Comparison of ENCODE assay signal across 15 cellular contexts in the genomic region with DNA sequence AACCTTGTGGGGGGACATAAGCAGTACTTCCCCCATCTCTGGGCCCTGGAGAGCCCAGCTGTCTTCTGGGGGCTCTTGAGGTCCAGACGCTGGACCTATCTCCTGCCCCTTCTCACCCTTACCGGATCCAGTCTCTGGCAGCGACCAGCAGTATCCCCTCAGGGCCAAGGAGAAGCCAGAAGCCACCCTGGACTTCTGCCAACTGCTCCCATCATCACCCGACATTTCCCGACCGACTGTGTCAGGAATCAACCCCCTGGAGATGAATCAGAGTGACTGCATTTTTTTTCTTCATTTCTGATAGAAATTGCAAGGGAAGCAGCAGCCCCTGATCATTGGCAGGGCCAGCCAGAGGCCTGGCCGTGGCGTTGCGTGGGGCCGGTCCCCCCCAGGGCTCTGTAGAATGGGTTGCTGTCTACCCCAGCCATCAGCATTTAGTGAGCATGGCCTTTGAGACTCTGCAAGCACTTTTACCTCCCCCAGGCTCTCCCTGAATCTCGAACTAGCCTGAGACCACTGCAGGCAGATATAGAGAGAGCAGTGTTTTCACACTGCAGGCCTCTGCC. TPM values are rescaled to one million over a fixed set of nuclear protein-coding genes. Genes with fewer than 3 reads are reported as not detected.
DNase-seq lines count a peak whose midpoint lies in the region; ATAC-seq, FAIRE-seq and TF ChIP-seq lines count a peak whose summit lies in the region.
"Had no signal": no experiment of that assay in that cellular context is flagged by ENCODE, and none has a peak within 500 bp of the region (broad histone marks: within the 10 kb centered on the region; RNA-seq: fewer than 3 reads in every experiment).

No MANE protein-coding gene starts in this region.

- no peaks in the 10 kb centered on the region for H3K9me2 ChIP-seq in SK-N-SH

- H3K36me3 ChIP-seq in SK-N-SH (replicated peaks in 1 of 2; ENCODE audit: control insufficient read depth in 1 of 2, insufficient read depth in 2 of 2, low read length in 1 of 2), result no peaks in the 10 kb centered on the region
- H3K36me3 ChIP-seq in bronchial epithelial cell (ENCODE audit: control insufficient read depth, insufficient read depth, low read length), result no peaks in the 10 kb centered on the region

- CTCF ChIA-PET in SK-N-SH (lab: Yijun Ruan, JAX), result interaction anchor here (0.8 to 1.2 kb wide), 4 partner anchors 11 to 163 kb away, joined by 3 to 5 read pairs (median 4); no protein-coding TSS in a partner anchor

- POLR2A ChIA-PET in SK-N-SH (lab: Yijun Ruan, JAX), result no interaction called here

- H3K4me3 ChIP-seq in SK-N-SH (ENCODE audit: low read depth in 2 of 2, low read length in 1 of 2) (no peak overlapping the region), bronchial epithelial cell (ENCODE audit: low read depth, low read length) (no peak overlapping the region)

- DNase-seq in SK-N-SH (peak; percentile 89), NCI-H2171 treated with DMSO at 0.1 percent for 48 hours (lab: John Stamatoyannopoulos, UW) (peak; percentile 63), bronchial epithelial cell (ENCODE audit: low read depth) (peak; percentile 56), renal cortical epithelial cell (ENCODE audit: low read depth) (peak; percentile 78)
- DNase-seq: Karpas-422; NCI-H510A treated with DMSO at 0.1 percent for 48 hours; stimulated activated CD4-positive, alpha-beta T cell treated with anti-CD3 and anti-CD28 coated beads, Interleukin-15, amount 100 ng/mL, for 24 hours had no signal

- H3K4me2 ChIP-seq in SK-N-SH, result peak overlapping the region; percentile 20; the same call in 1 of the 2 replicates

- peaks cover 4% of the 10 kb centered on the region; the same call in 1 of the 2 replicates for H3K79me2 ChIP-seq in SK-N-SH (ENCODE audit: insufficient read depth)

- peak; percentile 18; the same call in 1 of the 2 replicates for TF ChIP-seq RAD21 in SK-N-SH (IDR thresholded peaks at IDR 0.05; ENCODE audit: low read length)

- no peaks in the 10 kb centered on the region for H3K27me3 ChIP-seq in SK-N-SH (ENCODE audit: insufficient read depth)
- no peaks in the 10 kb centered on the region for H3K27me3 ChIP-seq in bronchial epithelial cell (ENCODE audit: control insufficient read depth, insufficient read depth, low read length)

- H3F3A ChIP-seq in SK-N-SH (replicated peaks; ENCODE audit: insufficient read depth), result peaks cover 14% of the 10 kb centered on the region

- no peak overlapping the region for H2AFZ ChIP-seq in SK-N-SH (ENCODE audit: low read depth)

- H4K20me1 ChIP-seq in SK-N-SH (ENCODE audit: insufficient read depth), result no peaks in the 10 kb centered on the region

- TF ChIP-seq CTCF in SK-N-SH (IDR thresholded peaks at IDR 0.05), result no peak
- TF ChIP-seq CTCF in bronchial epithelial cell (IDR thresholded peaks at IDR 0.05; ENCODE audit: insufficient read depth, low read length, severe bottlenecking), result no peak

- H3K9me3 ChIP-seq in SK-N-SH, result no peaks in the 10 kb centered on the region

- WGBS in SK-N-SH (ENCODE audit: low lambda C conversion rate), result 6% methylated on average over 9 of the region's 11 CpGs

- no peak; the same call in 2 of the 3 replicates for ATAC-seq in SK-N-SH treated with all-trans-retinoic acid at 6 μM for 48 hours
- no peak for ATAC-seq in GM18867 (IDR thresholded peaks at IDR 0.05; ENCODE audit: unreplicated experiment)
- no peak for ATAC-seq in GM21528 (IDR thresholded peaks at IDR 0.05; ENCODE audit: low FRiP score, unreplicated experiment)
- ATAC-seq in GM18907 (IDR thresholded peaks at IDR 0.05; ENCODE audit: unreplicated experiment), result no peak
- ATAC-seq: stimulated activated effector memory CD8-positive, alpha-beta T cell treated with anti-CD3 and anti-CD28 coated beads, Interleukin-12 subunit alpha, Interleukin-12 subunit beta, amount 100 ng/mL, for 72 hours had no signal

- peak; percentile 19 to 56; a peak in 1 of 4 replicates for TF ChIP-seq EP300 in SK-N-SH (IDR thresholded peaks at IDR 0.05; ENCODE audit: borderline replicate concordance in 1 of 2, low read depth in 1 of 2, low read length in 1 of 2)

- H3K4me1 ChIP-seq in SK-N-SH (ENCODE audit: control insufficient read depth in 1 of 2, insufficient read depth in 2 of 2, low read depth in 1 of 2, low read length in 1 of 2), result peaks cover 36 to 43% of the 10 kb centered on the region in 2 experiments

- H3K27ac ChIP-seq in SK-N-SH (ENCODE audit: low read depth in 2 of 2, low read length in 1 of 2), result peak overlapping the region; percentile 13 to 55
- H3K27ac ChIP-seq: epithelial cell of prostate had no signal

- 0 out of 2 replicates have a peak overlapping the region, but pooled peaks have one; percentile 13 for H3K9ac ChIP-seq in SK-N-SH

- no peak for FAIRE-seq in bronchial epithelial cell (lab: Jason Lieb, UNC)

TF ChIP-seq in SK-N-SH, 30 proteins besides CTCF, POLR2A, EP300 and RAD21 (continues in another document):
- TF ChIP-seq, protein P1, sequence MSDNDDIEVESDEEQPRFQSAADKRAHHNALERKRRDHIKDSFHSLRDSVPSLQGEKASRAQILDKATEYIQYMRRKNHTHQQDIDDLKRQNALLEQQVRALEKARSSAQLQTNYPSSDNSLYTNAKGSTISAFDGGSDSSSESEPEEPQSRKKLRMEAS (IDR thresholded peaks at IDR 0.05; ENCODE audit: low read depth), result no peak
- TF ChIP-seq, protein P2, sequence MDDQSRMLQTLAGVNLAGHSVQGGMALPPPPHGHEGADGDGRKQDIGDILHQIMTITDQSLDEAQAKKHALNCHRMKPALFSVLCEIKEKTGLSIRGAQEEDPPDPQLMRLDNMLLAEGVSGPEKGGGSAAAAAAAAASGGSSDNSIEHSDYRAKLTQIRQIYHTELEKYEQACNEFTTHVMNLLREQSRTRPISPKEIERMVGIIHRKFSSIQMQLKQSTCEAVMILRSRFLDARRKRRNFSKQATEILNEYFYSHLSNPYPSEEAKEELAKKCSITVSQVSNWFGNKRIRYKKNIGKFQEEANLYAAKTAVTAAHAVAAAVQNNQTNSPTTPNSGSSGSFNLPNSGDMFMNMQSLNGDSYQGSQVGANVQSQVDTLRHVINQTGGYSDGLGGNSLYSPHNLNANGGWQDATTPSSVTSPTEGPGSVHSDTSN (IDR thresholded peaks at IDR 0.05), result peak; percentile 86
- TF ChIP-seq, protein P3, sequence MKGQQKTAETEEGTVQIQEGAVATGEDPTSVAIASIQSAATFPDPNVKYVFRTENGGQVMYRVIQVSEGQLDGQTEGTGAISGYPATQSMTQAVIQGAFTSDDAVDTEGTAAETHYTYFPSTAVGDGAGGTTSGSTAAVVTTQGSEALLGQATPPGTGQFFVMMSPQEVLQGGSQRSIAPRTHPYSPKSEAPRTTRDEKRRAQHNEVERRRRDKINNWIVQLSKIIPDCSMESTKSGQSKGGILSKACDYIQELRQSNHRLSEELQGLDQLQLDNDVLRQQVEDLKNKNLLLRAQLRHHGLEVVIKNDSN (IDR thresholded peaks at IDR 0.05; ENCODE audit: borderline replicate concordance, low read depth), result no peak

TF ChIP-seq in SK-N-SH treated with all-trans-retinoic acid at 6 μM for 48 hours, 23 proteins besides CTCF, POLR2A, EP300 and RAD21:
- TF ChIP-seq SNAI2 (CRISPR knock-in tag; IDR thresholded peaks at IDR 0.05), result no peak
- TF ChIP-seq ZC3H10 (CRISPR knock-in tag; IDR thresholded peaks at IDR 0.05), result no peak
- TF ChIP-seq ESRRG (CRISPR knock-in tag; IDR thresholded peaks at IDR 0.05), result no peak
- TF ChIP-seq GLIS3 (CRISPR knock-in tag; IDR thresholded peaks at IDR 0.05), result no peak

RNA-seq across cellular contexts. Expression of a gene that starts 5.2 kb away (rescaled TPM):
- polyA plus RNA-seq in SK-N-SH (2012; rRNA removed), result 24.6 and 36.5 TPM in 2 replicates
- polyA plus RNA-seq in SK-N-SH (2012; cell fraction: cytosol; rRNA removed), result 3.6 and 4.4 TPM in 2 replicates
- polyA plus RNA-seq in SK-N-SH (2012; cell fraction: nucleus; rRNA removed), result 95.4 and 196 TPM in 2 replicates
- under 0.01 and 0.26 TPM in 2 replicates for total RNA-seq in bronchial epithelial cell
- total RNA-seq in renal cortical epithelial cell, result 58.1 and 84.0 TPM in 2 replicates

RNA-seq across cellular contexts. Expression of a gene that starts 14.9 kb away (rescaled TPM):
- polyA plus RNA-seq in SK-N-SH (2012; rRNA removed), result not detected in 2 replicates
- not detected in 2 replicates for polyA plus RNA-seq in SK-N-SH (2012; cell fraction: cytosol; rRNA removed)
- 0.02 and 0.12 TPM in 2 replicates for polyA plus RNA-seq in SK-N-SH (2012; cell fraction: nucleus; rRNA removed)
- total RNA-seq in bronchial epithelial cell (not detected in 2 replicates), renal cortical epithelial cell (not detected in 2 replicates)
- total RNA-seq: G401 had no signal
- polyA plus RNA-seq: neural cell had no signal

RNA-seq across cellular contexts. Expression of a gene that starts 37.6 kb away (rescaled TPM):
- 14.4 and 17.4 TPM in 2 replicates for polyA plus RNA-seq in SK-N-SH (2012; rRNA removed)
- polyA plus RNA-seq in SK-N-SH (2012; cell fraction: cytosol; rRNA removed), result 4.5 and 8.5 TPM in 2 replicates
- 29.2 and 38.1 TPM in 2 replicates for polyA plus RNA-seq in SK-N-SH (2012; cell fraction: nucleus; rRNA removed)
- total RNA-seq in bronchial epithelial cell, result 2.4 and 7.0 TPM in 2 replicates
- total RNA-seq in renal cortical epithelial cell, result 9.8 and 13.0 TPM in 2 replicates

Comparison
In these comparisons a context has a peak if more than half of its experiments do, and no peak if none do; other contexts are left out.
1. RNA of a gene that starts 5.2 kb away (total RNA-seq): 58.1 to 84.0 TPM in renal cortical epithelial cell; under 0.01 to 0.26 TPM in bronchial epithelial cell; every median in the first group is over 10 times any median in the second.
2. Peak in every context shown above with its lines, with median percentiles within 50 percentile points of each other: DNase-seq.